ENCODE assay signal across 8 cellular contexts in genomic region chr6:139219746-139220145, GRCh38.
DNase-seq lines count a peak whose midpoint lies in the region; ATAC-seq, FAIRE-seq and TF ChIP-seq lines count a peak whose summit lies in the region.
"Had no signal": no experiment of that assay in that cellular context is flagged by ENCODE, and none has a peak within 500 bp of the region (broad histone marks: within the 10 kb centered on the region; RNA-seq: fewer than 3 reads in every experiment).

No MANE protein-coding gene starts in this region.

- H3K9me3 ChIP-seq in H1 (ENCODE audit: insufficient read depth in 2 of 2, low read depth in 1 of 2, low read length in 1 of 2) (no peaks in the 10 kb centered on the region), skeletal muscle satellite cell (replicated peaks; ENCODE audit: low read length) (no peaks in the 10 kb centered on the region)

- H3K27me3 ChIP-seq in H1 (replicated peaks in 1 of 4; ENCODE audit: control insufficient read depth in 3 of 4, extremely low read depth in 1 of 4, insufficient read depth in 3 of 4, low read length in 3 of 4) = no peaks in the 10 kb centered on the region
- no peaks in the 10 kb centered on the region for H3K27me3 ChIP-seq in skeletal muscle satellite cell (ENCODE audit: control insufficient read depth, insufficient read depth, low read length)

- no peaks in the 10 kb centered on the region for H3K23me2 ChIP-seq in H1 (ENCODE audit: low read depth, low read length)

- POLR2A ChIA-PET in H1 (lab: Charles Lee; ENCODE audit: partially characterized antibody) = interaction anchor here (0.9 to 1.0 kb wide), 3 partner anchors 25 to 148 kb away, joined by 3 to 4 read pairs (median 3); no protein-coding TSS in a partner anchor

- H4K5ac ChIP-seq in H1 (ENCODE audit: insufficient read length, low read depth, low read length) = no peak overlapping the region

- H3K79me2 ChIP-seq in H1 (ENCODE audit: control insufficient read depth in 1 of 2, insufficient read depth in 2 of 2, low read length in 2 of 2) = no peaks in the 10 kb centered on the region

- no peak for TF ChIP-seq CTCF in H1 (IDR thresholded peaks at IDR 0.05; ENCODE audit: control extremely low read depth in 1 of 3, insufficient read depth in 1 of 3, low read depth in 1 of 3, low read length in 3 of 3)

- H3K4me1 ChIP-seq in H1 (replicated peaks in 1 of 4; ENCODE audit: control insufficient read depth in 3 of 4, insufficient read depth in 4 of 4, low read length in 3 of 4) = no peaks in the 10 kb centered on the region
- H3K4me1 ChIP-seq in skeletal muscle satellite cell (ENCODE audit: control insufficient read depth, insufficient read depth, low read length) = peaks cover 6% of the 10 kb centered on the region

- no peak for FAIRE-seq in H1 (lab: Jason Lieb, UNC)
- FAIRE-seq: endometrium had no signal

- no peak overlapping the region for H4K91ac ChIP-seq in H1 (replicated peaks; ENCODE audit: insufficient read length, low read length)

- H3K4me3 ChIP-seq in H1 (ENCODE audit: extremely low read depth in 1 of 4, insufficient read depth in 2 of 4, low read depth in 3 of 4, low read length in 4 of 4) (no peak overlapping the region), skeletal muscle satellite cell (ENCODE audit: low read length) (no peak overlapping the region)

- no peak overlapping the region for H2BK20ac ChIP-seq in H1 (ENCODE audit: low read length)

- no peak overlapping the region for H3K4ac ChIP-seq in H1 (replicated peaks; ENCODE audit: insufficient read length, low read depth, low read length)

- ATAC-seq in GM21619 (IDR thresholded peaks at IDR 0.05; ENCODE audit: unreplicated experiment) = peak; percentile 5
- no peak for ATAC-seq in HG02610 (IDR thresholded peaks at IDR 0.05; ENCODE audit: unreplicated experiment)
- ATAC-seq in HG02981 (IDR thresholded peaks at IDR 0.05; ENCODE audit: unreplicated experiment) = no peak

- H3K36me3 ChIP-seq in H1 (ENCODE audit: control insufficient read depth in 2 of 4, insufficient read depth in 4 of 4, low read length in 3 of 4) = no peaks in the 10 kb centered on the region
- no peaks in the 10 kb centered on the region for H3K36me3 ChIP-seq in skeletal muscle satellite cell (ENCODE audit: insufficient read depth, low read length)

- H2BK15ac ChIP-seq in H1 (ENCODE audit: low read length) = no peak overlapping the region

- H3K9ac ChIP-seq in H1 (replicated peaks in 1 of 4; ENCODE audit: extremely low read depth in 1 of 4, low read depth in 3 of 4, low read length in 3 of 4) = no peak overlapping the region
- H3K9ac ChIP-seq in skeletal muscle satellite cell (ENCODE audit: low read depth, low read length) = peak overlapping the region; percentile 40

- H4K20me1 ChIP-seq in H1 (replicated peaks in 1 of 2; ENCODE audit: control insufficient read depth in 1 of 2, insufficient read depth in 2 of 2, low read length in 2 of 2) = no peaks in the 10 kb centered on the region

- no peak overlapping the region for H2AK5ac ChIP-seq in H1 (ENCODE audit: low read depth, low read length)

- no peak overlapping the region for H3K56ac ChIP-seq in H1 (replicated peaks; ENCODE audit: insufficient read length, low read depth, low read length)

- TF ChIP-seq POLR2A in H1 (IDR thresholded peaks at IDR 0.05; ENCODE audit: control extremely low read depth in 1 of 2, low read depth in 2 of 2, low read length in 2 of 2) = no peak

- peak overlapping the region; percentile 81; the same call in 1 of the 2 replicates for H2AFZ ChIP-seq in H1 (ENCODE audit: low read length)

- H4K8ac ChIP-seq in H1 (ENCODE audit: extremely low read depth, insufficient read depth, low read length) = no peak overlapping the region

- no peak overlapping the region for H3K14ac ChIP-seq in H1 (ENCODE audit: insufficient read length)

- 89% methylated on average over 2 of the region's 2 CpGs; no CpG with 5 or more reads in 1 of the 2 experiments for WGBS in H1 (ENCODE audit: extremely low coverage in 1 of 2, insufficient coverage in 1 of 2, insufficient read length in 1 of 2, insufficient replicate concordance in 2 of 2, low coverage in 1 of 2, low lambda C conversion rate in 2 of 2, missing lambda C conversion rate in 1 of 2), 2 experiments

- no peak for TF ChIP-seq EP300 in H1 (IDR thresholded peaks at IDR 0.05; ENCODE audit: borderline replicate concordance in 1 of 2, low read depth in 2 of 2, low read length in 2 of 2)

- H2BK5ac ChIP-seq in H1 (ENCODE audit: low read depth, low read length) = no peak overlapping the region

- H2BK120ac ChIP-seq in H1 (replicated peaks; ENCODE audit: low read depth, low read length) = no peak overlapping the region

- no peak overlapping the region for H3K27ac ChIP-seq in H1 (ENCODE audit: low read depth, low read length)

- H3K4me2 ChIP-seq in H1 (ENCODE audit: insufficient read depth in 1 of 2, low read depth in 2 of 2, low read length in 2 of 2) (no peak overlapping the region), skeletal muscle satellite cell (ENCODE audit: low read length) (peak overlapping the region; percentile 47)

- DNase-seq in NAMALWA (ENCODE audit: low spot score) (peak; percentile 34), H1 (ENCODE audit: low read depth in 1 of 2, low spot score in 2 of 2) (no peak), NCI-H510A treated with DMSO at 0.1 percent for 48 hours (lab: John Stamatoyannopoulos, UW) (no peak)

- no peak for TF ChIP-seq RAD21 in H1 (IDR thresholded peaks at IDR 0.05 in 1 of 2, conservative IDR thresholded peaks at IDR 0.05 in 1 of 2; ENCODE audit: low read depth in 2 of 2, low read length in 2 of 2)

- no peak overlapping the region for H3K18ac ChIP-seq in H1 (ENCODE audit: extremely low read depth, low read length)

- H3K79me1 ChIP-seq in H1 (ENCODE audit: low read depth, low read length) = no peaks in the 10 kb centered on the region

- H3K23ac ChIP-seq in H1 (ENCODE audit: insufficient read length) = no peak overlapping the region

- CTCF ChIA-PET in H1 (lab: Charles Lee; ENCODE audit: partially characterized antibody) = interaction anchor here (0.7 to 7.0 kb wide), 32 partner anchors 9 to 403 kb away, joined by 3 to 68 read pairs (median 4); partner anchors contain the start of gene CITED2

- no peak overlapping the region for H2BK12ac ChIP-seq in H1 (ENCODE audit: low read depth, low read length)

TF ChIP-seq in H1, 55 proteins besides CTCF, POLR2A, EP300 and RAD21:
- no peak for TF ChIP-seq CBX8 (IDR thresholded peaks at IDR 0.05; ENCODE audit: borderline replicate concordance, low read depth, low read length)
- TF ChIP-seq MAFK (IDR thresholded peaks at IDR 0.05; ENCODE audit: low read depth, low read length) = no peak
- TF ChIP-seq CBX5 (IDR thresholded peaks at IDR 0.05; ENCODE audit: low read depth, low read length) = no peak
- TF ChIP-seq ATF3 (IDR thresholded peaks at IDR 0.05; ENCODE audit: insufficient read depth, low read depth, low read length) = no peak
